ENCODE assay signal across 8 cellular contexts in the genomic region with DNA sequence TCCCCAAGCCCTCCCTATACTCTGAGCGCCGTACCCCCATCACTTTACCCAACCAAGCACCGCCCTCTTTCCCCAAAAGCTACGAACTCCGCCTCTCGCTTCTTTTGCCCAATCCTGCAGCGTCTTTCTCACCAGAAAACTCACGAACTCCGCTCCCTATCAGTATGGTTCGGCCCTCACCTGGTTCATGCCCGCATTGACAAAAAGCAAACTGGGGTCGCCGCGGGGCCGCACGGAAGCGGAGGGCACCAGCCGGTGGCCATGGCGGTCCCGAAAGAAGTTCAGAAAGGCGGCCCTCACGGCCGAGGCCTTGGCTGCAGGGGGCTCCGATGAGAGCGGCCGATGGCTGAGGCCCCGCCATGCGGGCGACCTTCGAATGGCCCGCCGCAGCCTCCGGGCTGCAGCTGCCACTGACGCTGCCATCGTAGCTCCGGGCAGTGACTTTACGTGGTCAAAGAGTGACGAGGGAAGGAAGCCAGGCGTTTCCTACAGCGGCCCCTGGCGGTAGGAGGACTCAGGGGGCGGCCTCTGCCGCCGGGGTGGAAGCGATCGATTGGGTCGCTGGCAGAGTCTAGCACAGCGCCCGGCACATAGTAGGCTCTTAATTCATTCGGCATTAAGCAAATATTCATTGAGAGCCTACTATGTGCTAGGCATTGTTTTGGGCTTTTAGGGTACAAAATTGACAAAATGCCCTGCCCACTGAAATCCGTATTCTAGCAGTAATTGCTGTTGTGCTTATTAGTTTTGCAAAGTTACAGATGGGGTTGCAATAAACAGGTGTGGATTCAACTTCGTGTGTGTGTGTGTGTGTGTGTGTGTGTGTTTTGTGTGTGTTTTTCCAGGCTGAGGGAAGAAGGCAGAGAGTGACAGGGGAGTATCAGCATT. TPM values are rescaled to one million over a fixed set of nuclear protein-coding genes. Genes with fewer than 3 reads are reported as not detected.
DNase-seq lines count a peak whose midpoint lies in the region; ATAC-seq and TF ChIP-seq lines count a peak whose summit lies in the region.

Gene AARS2 (minus strand): TSS at position 447 of the 888 bp plus-strand sequence. CDS start 24 bp downstream, at position 423.

- H3K27me3 ChIP-seq in lung (ENCODE audit: control insufficient read depth, insufficient read depth): no peaks in the 10 kb centered on the region

- H3K4me3 Mint-ChIP-seq in activated CD8-positive, alpha-beta T cell treated with anti-CD3 and anti-CD28 coated beads for 36 hours: peak within 1 kb of the TSS; percentile 90

- peaks cover 0 to 3% of the 10 kb centered on the region in 2 donors for H3K4me1 ChIP-seq in lung (ENCODE audit: control insufficient read depth in 2 of 2, insufficient read depth in 2 of 2, low read length in 2 of 2)

- TF ChIP-seq CTCF in activated CD8-positive, alpha-beta T cell treated with anti-CD3 and anti-CD28 coated beads for 36 hours (IDR thresholded peaks at IDR 0.05): peak; percentile 91
- TF ChIP-seq CTCF in lung (IDR thresholded peaks at IDR 0.05; ENCODE audit: control extremely low read depth, extremely low read depth): peak; percentile 89

- 2 to 3% methylated on average over 52 of the region's 52 CpGs for whole genome bisulfite sequencing in lung, 2 donors

- no peaks in the 10 kb centered on the region for H3K9me3 Mint-ChIP-seq in activated CD8-positive, alpha-beta T cell treated with anti-CD3 and anti-CD28 coated beads for 36 hours

- peaks cover 16% of the 10 kb centered on the region for H3K4me1 Mint-ChIP-seq in activated CD8-positive, alpha-beta T cell treated with anti-CD3 and anti-CD28 coated beads for 36 hours (ENCODE audit: low read depth)

- intact Hi-C loops in activated CD8-positive, alpha-beta T cell treated with anti-CD3 and anti-CD28 coated beads for 36 hours (cut with micrococcal nuclease): no loop called here

- peak; percentile 92 for ATAC-seq in GM19438 (IDR thresholded peaks at IDR 0.05; ENCODE audit: low read depth, unreplicated experiment)
- ATAC-seq in HG03575 (IDR thresholded peaks at IDR 0.05; ENCODE audit: extremely low read depth, insufficient number of reproducible peaks, low FRiP score, unreplicated experiment): peak; percentile 72
- ATAC-seq in activated CD8-positive, alpha-beta T cell treated with anti-CD3 and anti-CD28 coated beads for 36 hours: peak; percentile 97
- peak; percentile 92 for ATAC-seq in lung (ENCODE audit: insufficient read depth, low FRiP score)

- H3K27me3 Mint-ChIP-seq in activated CD8-positive, alpha-beta T cell treated with anti-CD3 and anti-CD28 coated beads for 36 hours: no peaks in the 10 kb centered on the region

- POLR2A ChIA-PET in activated CD8-positive, alpha-beta T cell treated with anti-CD3 and anti-CD28 coated beads for 36 hours (lab: Charles Lee): interaction anchor here (0.6 to 2.3 kb wide), 12 partner anchors 8 to 1366 kb away, joined by 3 to 8 read pairs (median 4); partner anchors contain the start of gene SLC35B2

- peak within 1 kb of the TSS; percentile 98 for H3K4me3 ChIP-seq in lung

- peak within 1 kb of the TSS; percentile 51 to 85 for H3K27ac ChIP-seq in lung (ENCODE audit: low read depth in 1 of 2, low read length in 1 of 2)

- H3K36me3 ChIP-seq in lung (ENCODE audit: control insufficient read depth in 2 of 2, insufficient read depth in 2 of 2, low read length in 2 of 2): peaks cover 0 to 21% of the 10 kb centered on the region in 2 donors

- peak; percentile 82 for DNase-seq in CMK (ENCODE audit: low read depth)
- peak; percentile 68 for DNase-seq in NCI-H82 treated with DMSO at 0.1 percent for 48 hours (lab: John Stamatoyannopoulos, UW; ENCODE audit: unreplicated experiment)
- peak; percentile 95 for DNase-seq in activated CD8-positive, alpha-beta T cell treated with anti-CD3 and anti-CD28 coated beads for 36 hours
- DNase-seq in effector CD4-positive, alpha-beta T cell: peak; percentile 88
- DNase-seq in lung (ENCODE audit: low spot score): peak; percentile 89
- DNase-seq in stimulated activated CD4-positive, alpha-beta T cell treated with anti-CD3 and anti-CD28 coated beads, TNF-alpha, amount 100 ng/mL, for 24 hours (ENCODE audit: low read depth in 3 of 3): peak; percentile 89 to 91 (median 91)

- no peaks in the 10 kb centered on the region for H3K9me3 ChIP-seq in lung (ENCODE audit: control insufficient read depth in 2 of 2, insufficient read depth in 1 of 2, low read length in 1 of 2)

- CTCF ChIA-PET in activated CD8-positive, alpha-beta T cell treated with anti-CD3 and anti-CD28 coated beads for 36 hours (lab: Charles Lee): interaction anchor here (0.7 to 15.0 kb wide), 31 partner anchors 9 to 217 kb away, joined by 3 to 182 read pairs (median 3); partner anchors contain the start of genes CDC5L, SLC29A1 and TMEM151B

- H3K27ac Mint-ChIP-seq in activated CD8-positive, alpha-beta T cell treated with anti-CD3 and anti-CD28 coated beads for 36 hours: peak within 1 kb of the TSS; percentile 83

- H3K36me3 Mint-ChIP-seq in activated CD8-positive, alpha-beta T cell treated with anti-CD3 and anti-CD28 coated beads for 36 hours (ENCODE audit: low read depth): peaks cover 22% of the 10 kb centered on the region

RNA-seq across cellular contexts. Expression of gene AARS2, which starts in this region (rescaled TPM):
- 10 to 100 TPM; 16.2 to 16.3 TPM for total RNA-seq in activated CD8-positive, alpha-beta T cell treated with anti-CD3 and anti-CD28 coated beads for 36 hours
- total RNA-seq in lung: 10 to 100 TPM; 12.8 to 13.7 TPM
- 1 to 10 TPM; 4.8 to 6.0 TPM for polyA plus RNA-seq in lung

Comparison
In these comparisons a context has a peak if more than half of its experiments do, and no peak if none do; other contexts are left out.
1. Peak in every context shown above with its lines: DNase-seq, ATAC-seq, H3K4me3 ChIP-seq and H3K27ac ChIP-seq.